30 cellular contexts compared by ENCODE assay signal in the genomic region with DNA sequence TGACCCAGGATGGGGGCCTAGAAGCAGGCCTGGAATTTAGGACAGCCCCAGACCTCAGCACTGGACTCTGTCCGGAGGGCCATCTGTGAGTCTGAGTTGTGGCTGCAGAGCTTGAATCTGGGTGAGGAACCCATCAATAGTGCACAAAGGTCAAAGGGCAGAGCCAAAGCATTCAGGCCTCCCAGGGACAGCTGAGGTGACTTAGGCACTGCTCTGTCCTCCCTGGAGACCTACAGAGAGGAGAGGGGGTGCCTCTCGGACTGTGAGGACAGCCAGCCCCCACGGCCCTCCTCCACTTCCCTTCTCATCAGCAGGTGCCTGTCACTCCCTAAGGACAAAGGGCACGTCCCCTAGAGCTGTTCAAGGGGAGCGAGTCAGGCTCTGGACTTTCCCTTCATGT. TPM values are rescaled to one million over a fixed set of nuclear protein-coding genes. Genes with fewer than 3 reads are reported as not detected.
DNase-seq lines count a peak whose midpoint lies in the region; ATAC-seq, FAIRE-seq and TF ChIP-seq lines count a peak whose summit lies in the region.
"Had no signal": no experiment of that assay in that cellular context is flagged by ENCODE, and none has a peak within 500 bp of the region (broad histone marks: within the 10 kb centered on the region; RNA-seq: fewer than 3 reads in every experiment).

No MANE protein-coding gene starts in this region.

- no peak overlapping the region for H2AFZ ChIP-seq in neural progenitor cell (replicated peaks)

- H4K20me1 ChIP-seq in neural progenitor cell (ENCODE audit: low read depth), result no peaks in the 10 kb centered on the region

- no peak for ATAC-seq in natural killer cell treated with Interleukin-12 subunit alpha and Interleukin-12 subunit beta and Interleukin-15 and Interleukin-18, amount 100 ng/mL, for 72 hours
- no peak for ATAC-seq in natural killer cell
- ATAC-seq in CD8-positive, alpha-beta T cell, result no peak
- ATAC-seq in pancreas, result no peak
- no peak for ATAC-seq in HG02610 (IDR thresholded peaks at IDR 0.05; ENCODE audit: unreplicated experiment)

- no peak overlapping the region for H3K4me2 ChIP-seq in neural progenitor cell

- H3K79me2 ChIP-seq in neural progenitor cell (ENCODE audit: low read depth), result no peaks in the 10 kb centered on the region

- WGBS in pancreas, 2 donors, result 90 to 92% methylated on average over 5 of the region's 5 CpGs

- no peak overlapping the region for H3K4me3 Mint-ChIP-seq in natural killer cell treated with Interleukin-12 subunit alpha and Interleukin-12 subunit beta and Interleukin-15 and Interleukin-18, amount 100 ng/mL, for 72 hours
- H3K4me3 Mint-ChIP-seq in natural killer cell, result no peak overlapping the region
- no peak overlapping the region for H3K4me3 Mint-ChIP-seq in neural progenitor cell
- H3K4me3 Mint-ChIP-seq in CD8-positive, alpha-beta T cell, result no peak overlapping the region
- H3K4me3 Mint-ChIP-seq: activated CD4-positive, alpha-beta memory T cell treated with anti-CD3 and anti-CD28 coated beads for 36 hours; activated naive CD8-positive, alpha-beta T cell; stimulated activated naive CD8-positive, alpha-beta T cell treated with anti-CD3 and anti-CD28 coated beads, Interleukin-15, Interleukin-2, amounts not matched to agents 100 ng/mL and 50 ng/mL, for 24 hours had no signal

- no peak overlapping the region for H3K4me3 ChIP-seq in neural progenitor cell
- H3K4me3 ChIP-seq in CD8-positive, alpha-beta T cell (ENCODE audit: low read depth, low read length), result no peak overlapping the region
- H3K4me3 ChIP-seq in pancreas, result no peak overlapping the region
- H3K4me3 ChIP-seq: transverse colon had no signal

- H3K9me3 ChIP-seq in neural progenitor cell (ENCODE audit: low read depth) (no peaks in the 10 kb centered on the region), pancreas (no peaks in the 10 kb centered on the region)
- H3K9me3 ChIP-seq in CD8-positive, alpha-beta T cell (ENCODE audit: low read length), result no peaks in the 10 kb centered on the region
- H3K9me3 ChIP-seq: transverse colon had no signal

- H3K36me3 ChIP-seq in neural progenitor cell (no peaks in the 10 kb centered on the region), pancreas (no peaks in the 10 kb centered on the region)
- H3K36me3 ChIP-seq in CD8-positive, alpha-beta T cell (ENCODE audit: insufficient read depth, low read length), result no peaks in the 10 kb centered on the region
- H3K36me3 ChIP-seq: transverse colon had no signal

- H3K36me3 Mint-ChIP-seq in natural killer cell treated with Interleukin-12 subunit alpha and Interleukin-12 subunit beta and Interleukin-15 and Interleukin-18, amount 100 ng/mL, for 72 hours, result no peaks in the 10 kb centered on the region
- no peaks in the 10 kb centered on the region for H3K36me3 Mint-ChIP-seq in natural killer cell
- no peaks in the 10 kb centered on the region for H3K36me3 Mint-ChIP-seq in neural progenitor cell
- no peaks in the 10 kb centered on the region for H3K36me3 Mint-ChIP-seq in CD8-positive, alpha-beta T cell
- H3K36me3 Mint-ChIP-seq: activated CD4-positive, alpha-beta memory T cell treated with anti-CD3 and anti-CD28 coated beads for 36 hours; activated naive CD8-positive, alpha-beta T cell had no signal

- H3K27ac Mint-ChIP-seq in natural killer cell treated with Interleukin-12 subunit alpha and Interleukin-12 subunit beta and Interleukin-15 and Interleukin-18, amount 100 ng/mL, for 72 hours, result no peak overlapping the region
- H3K27ac Mint-ChIP-seq in natural killer cell (no peak overlapping the region), neural progenitor cell (no peak overlapping the region)
- H3K27ac Mint-ChIP-seq in CD8-positive, alpha-beta T cell, result no peak overlapping the region
- H3K27ac Mint-ChIP-seq: activated CD4-positive, alpha-beta memory T cell treated with anti-CD3 and anti-CD28 coated beads for 36 hours; activated naive CD8-positive, alpha-beta T cell; activated T-helper 2 cell treated with anti-CD3 and anti-CD28 coated beads, Interferon-gamma antibody, Interleukin-2, Interleukin-4, amounts not matched to agents 10 μg/mL and 5 μg/mL and 100 μg/mL, durations not matched to agents 14 hours and 24 hours and 36 hours; stimulated activated naive CD8-positive, alpha-beta T cell treated with anti-CD3 and anti-CD28 coated beads, Interleukin-15, Interleukin-2, amounts not matched to agents 100 ng/mL and 50 ng/mL, for 24 hours had no signal

- no peak for FAIRE-seq in pancreas (lab: Jason Lieb, UNC)
- FAIRE-seq: astrocyte, endothelial cell of umbilical vein, GM12892 had no signal

- peaks cover 0 to 6% of the 10 kb centered on the region in 2 donors for H3K27me3 Mint-ChIP-seq in natural killer cell treated with Interleukin-12 subunit alpha and Interleukin-12 subunit beta and Interleukin-15 and Interleukin-18, amount 100 ng/mL, for 72 hours
- H3K27me3 Mint-ChIP-seq in natural killer cell (ENCODE audit: low read depth in 2 of 2) (peaks cover 0 to 4% of the 10 kb centered on the region in 2 donors), neural progenitor cell (ENCODE audit: insufficient read depth, low read depth) (peaks cover 13% of the 10 kb centered on the region)
- peaks cover 9% of the 10 kb centered on the region for H3K27me3 Mint-ChIP-seq in CD8-positive, alpha-beta T cell (ENCODE audit: low read depth)
- H3K27me3 Mint-ChIP-seq: activated naive CD8-positive, alpha-beta T cell; stimulated activated naive CD8-positive, alpha-beta T cell treated with anti-CD3 and anti-CD28 coated beads, Interleukin-15, Interleukin-2, amounts not matched to agents 100 ng/mL and 50 ng/mL, for 24 hours had no signal

- CTCF ChIA-PET in CD8-positive, alpha-beta T cell (lab: Charles Lee), result interaction anchor here (1.5 kb wide), 1 partner anchor 722 kb away, joined by 4 read pairs; no protein-coding TSS in a partner anchor

- POLR2A ChIA-PET in CD8-positive, alpha-beta T cell (lab: Charles Lee), result no interaction called here

- H3K4me1 ChIP-seq in neural progenitor cell (peaks cover 6% of the 10 kb centered on the region), pancreas (no peaks in the 10 kb centered on the region)
- H3K4me1 ChIP-seq in CD8-positive, alpha-beta T cell (ENCODE audit: insufficient read depth, low read length), result no peaks in the 10 kb centered on the region

- no peaks in the 10 kb centered on the region for H3K4me1 Mint-ChIP-seq in natural killer cell treated with Interleukin-12 subunit alpha and Interleukin-12 subunit beta and Interleukin-15 and Interleukin-18, amount 100 ng/mL, for 72 hours (ENCODE audit: low read depth in 2 of 2)
- H3K4me1 Mint-ChIP-seq in natural killer cell (no peaks in the 10 kb centered on the region), neural progenitor cell (peaks cover 19% of the 10 kb centered on the region)
- no peaks in the 10 kb centered on the region for H3K4me1 Mint-ChIP-seq in CD8-positive, alpha-beta T cell (ENCODE audit: low read depth)

- H3K27ac ChIP-seq in neural progenitor cell, result no peak overlapping the region
- no peak overlapping the region for H3K27ac ChIP-seq in CD8-positive, alpha-beta T cell (ENCODE audit: low read depth, low read length)
- H3K27ac ChIP-seq in pancreas, result no peak overlapping the region
- H3K27ac ChIP-seq: transverse colon had no signal

- TF ChIP-seq CTCF in natural killer cell (IDR thresholded peaks at IDR 0.05) (no peak), neural progenitor cell (IDR thresholded peaks at IDR 0.05) (no peak), pancreas (IDR thresholded peaks at IDR 0.05) (no peak)
- TF ChIP-seq CTCF in CD8-positive, alpha-beta T cell (IDR thresholded peaks at IDR 0.05), result no peak

- intact Hi-C loops in natural killer cell (cut with micrococcal nuclease), result no loop called here
- intact Hi-C loops in CD8-positive, alpha-beta T cell (cut with DNase I, micrococcal nuclease), result no loop called here
- intact Hi-C loops in pancreas (cut with DNase I), result no loop called here

- DNase-seq in natural killer cell treated with Interleukin-12 subunit alpha and Interleukin-12 subunit beta and Interleukin-15 and Interleukin-18, amount 100 ng/mL, for 72 hours (ENCODE audit: low spot score), result peak; percentile 57
- DNase-seq in natural killer cell (no peak), ecto neural progenitor cell (ENCODE audit: low spot score) (peak; percentile 47), neural progenitor cell (ENCODE audit: low spot score) (peak; percentile 38), COLO829 (ENCODE audit: low spot score) (no peak), pancreas (no peak)
- no peak for DNase-seq in CD8-positive, alpha-beta T cell
- DNase-seq: activated CD4-positive, alpha-beta memory T cell treated with anti-CD3 and anti-CD28 coated beads for 36 hours; activated CD4-positive, CD25-positive, alpha-beta regulatory T cell; activated CD8-positive, alpha-beta memory T cell treated with anti-CD3 and anti-CD28 coated beads, Interleukin-2, amount 50 U/mL, for 48 hours; AML-193; DND-41; head of caudate nucleus; NCI-H1105 treated with DMSO at 0.1 percent for 48 hours; SIG-M5; stimulated activated CD4-positive, alpha-beta T cell treated with anti-CD3 and anti-CD28 coated beads, Interleukin-12 subunit alpha, Interleukin-12 subunit beta, amount 100 ng/mL, for 4 hours; stimulated activated CD4-positive, alpha-beta T cell treated with anti-CD3 and anti-CD28 coated beads, Interleukin-4, amount 100 ng/mL, for 24 hours had no signal

- no peaks in the 10 kb centered on the region for H3K9me3 Mint-ChIP-seq in natural killer cell treated with Interleukin-12 subunit alpha and Interleukin-12 subunit beta and Interleukin-15 and Interleukin-18, amount 100 ng/mL, for 72 hours
- H3K9me3 Mint-ChIP-seq in natural killer cell (no peaks in the 10 kb centered on the region), neural progenitor cell (no peaks in the 10 kb centered on the region)
- H3K9me3 Mint-ChIP-seq in CD8-positive, alpha-beta T cell, result no peaks in the 10 kb centered on the region
- H3K9me3 Mint-ChIP-seq: activated CD4-positive, alpha-beta memory T cell treated with anti-CD3 and anti-CD28 coated beads for 36 hours; activated T-helper 2 cell treated with anti-CD3 and anti-CD28 coated beads, Interferon-gamma antibody, Interleukin-2, Interleukin-4, amounts not matched to agents 10 μg/mL and 5 μg/mL and 100 μg/mL, durations not matched to agents 14 hours and 24 hours and 36 hours; stimulated activated naive CD8-positive, alpha-beta T cell treated with anti-CD3 and anti-CD28 coated beads, Interleukin-15, Interleukin-2, amounts not matched to agents 100 ng/mL and 50 ng/mL, for 24 hours had no signal

- no peak overlapping the region for H3K9ac ChIP-seq in neural progenitor cell

- H3K27me3 ChIP-seq in neural progenitor cell, result no peaks in the 10 kb centered on the region
- no peaks in the 10 kb centered on the region for H3K27me3 ChIP-seq in CD8-positive, alpha-beta T cell (ENCODE audit: insufficient read depth, low read length)
- H3K27me3 ChIP-seq in pancreas, result no peaks in the 10 kb centered on the region
- H3K27me3 ChIP-seq: transverse colon had no signal

- no peaks in the 10 kb centered on the region for H3F3A ChIP-seq in neural progenitor cell (ENCODE audit: low read depth)

RNA-seq across cellular contexts. Expression of a gene that starts 25.1 kb away (rescaled TPM):
- not detected for total RNA-seq in natural killer cell treated with Interleukin-12 subunit alpha and Interleukin-12 subunit beta and Interleukin-15 and Interleukin-18, amount 100 ng/mL, for 72 hours
- total RNA-seq in natural killer cell (not detected), neural progenitor cell (ENCODE audit: low replicate concordance) (not detected in 2 replicates), pancreas (not detected)
- total RNA-seq in CD8-positive, alpha-beta T cell, result not detected
- polyA plus RNA-seq in pancreas, result not detected
- total RNA-seq: A172; activated CD4-positive, alpha-beta memory T cell treated with anti-CD3 and anti-CD28 coated beads for 36 hours; activated T-helper 2 cell treated with anti-CD3 and anti-CD28 coated beads, Interferon-gamma antibody, Interleukin-2, Interleukin-4, amounts not matched to agents 10 μg/mL and 5 μg/mL and 100 μg/mL, durations not matched to agents 14 hours and 24 hours and 36 hours; astrocyte; dermis microvascular lymphatic vessel endothelial cell; endothelial cell of umbilical vein; kidney epithelial cell; myocyte; omental fat pad; transverse colon had no signal
- polyA plus RNA-seq: endothelial cell of umbilical vein had no signal

RNA-seq across cellular contexts. Expression of a gene that starts 49.3 kb away (rescaled TPM):
- total RNA-seq in natural killer cell treated with Interleukin-12 subunit alpha and Interleukin-12 subunit beta and Interleukin-15 and Interleukin-18, amount 100 ng/mL, for 72 hours, result not detected
- total RNA-seq in natural killer cell (not detected), neural progenitor cell (ENCODE audit: low replicate concordance) (0.43 TPM in 1 of 2 replicates, not detected in the other), pancreas (10 to 100 TPM; 19.2 to 40.5 (median 28.2) TPM)
- total RNA-seq in CD8-positive, alpha-beta T cell, result not detected
- polyA plus RNA-seq in pancreas, result 100 to 1,000 TPM in 1 of 2 donors, 10 to 100 TPM in 1; 97.9 to 130 TPM
- total RNA-seq: activated CD4-positive, alpha-beta memory T cell treated with anti-CD3 and anti-CD28 coated beads for 36 hours had no signal

RNA-seq across cellular contexts. Expression of a gene that starts 54.2 kb away (rescaled TPM):
- not detected for total RNA-seq in natural killer cell treated with Interleukin-12 subunit alpha and Interleukin-12 subunit beta and Interleukin-15 and Interleukin-18, amount 100 ng/mL, for 72 hours
- total RNA-seq in natural killer cell (not detected), neural progenitor cell (ENCODE audit: low replicate concordance) (not detected in 2 replicates), pancreas (10 to 100 TPM in 5 of 6 donors, 1 to 10 TPM in 1; 6.2 to 25.3 (median 13.1) TPM)
- not detected for total RNA-seq in CD8-positive, alpha-beta T cell
- polyA plus RNA-seq in pancreas, result 10 to 100 TPM; 28.1 to 45.2 TPM
- total RNA-seq: activated CD4-positive, alpha-beta memory T cell treated with anti-CD3 and anti-CD28 coated beads for 36 hours; activated T-helper 2 cell treated with anti-CD3 and anti-CD28 coated beads, Interferon-gamma antibody, Interleukin-2, Interleukin-4, amounts not matched to agents 10 μg/mL and 5 μg/mL and 100 μg/mL, durations not matched to agents 14 hours and 24 hours and 36 hours; dermis microvascular lymphatic vessel endothelial cell; endothelial cell of umbilical vein had no signal
- polyA plus RNA-seq: endothelial cell of umbilical vein had no signal

Comparison
In these comparisons a context has a peak if more than half of its experiments do, and no peak if none do; other contexts are left out.
1. DNase-seq: peak in natural killer cell treated with Interleukin-12 subunit alpha and Interleukin-12 subunit beta and Interleukin-15 and Interleukin-18, amount 100 ng/mL, for 72 hours (single experiment), ecto neural progenitor cell (single experiment) and neural progenitor cell (single experiment); none in natural killer cell (single experiment), CD8-positive, alpha-beta T cell (0 of 7), COLO829 (single experiment) and pancreas (0 of 6).
2. RNA of a gene that starts 49.3 kb away (total RNA-seq): 19.2 to 40.5 TPM in pancreas; not detected in natural killer cell treated with Interleukin-12 subunit alpha and Interleukin-12 subunit beta and Interleukin-15 and Interleukin-18, amount 100 ng/mL, for 72 hours, not detected in natural killer cell, 0.43 TPM in neural progenitor cell and not detected in CD8-positive, alpha-beta T cell; every median in the first group is over 10 times any median in the second.